Comparison of ENCODE assay signal across 16 cellular contexts in the genomic region with DNA sequence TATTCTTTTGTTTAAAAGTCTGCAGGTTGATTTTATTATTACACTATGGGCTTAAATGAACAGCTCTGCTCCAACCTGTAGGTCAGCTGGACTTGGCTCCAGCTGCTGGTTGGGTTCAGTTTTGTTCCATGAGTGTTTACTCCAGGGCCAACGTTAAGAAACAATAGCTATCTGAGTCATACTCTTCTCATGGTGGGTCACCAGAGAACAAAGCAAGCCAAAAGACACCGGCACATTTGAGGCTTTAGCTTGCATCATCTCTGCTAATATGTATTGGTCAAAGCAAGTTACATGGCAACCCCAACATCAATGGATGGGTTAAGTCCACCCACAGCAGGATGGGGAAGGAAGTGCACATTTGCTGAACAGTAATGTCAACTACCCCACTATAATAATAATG.
"Had no signal": no experiment of that assay in that cellular context is flagged by ENCODE, and none has a peak within 500 bp of the region (broad histone marks: within the 10 kb centered on the region; RNA-seq: fewer than 3 reads in every experiment).

No MANE protein-coding gene starts in this region.

- DNase-seq: activated CD4-positive, alpha-beta T cell treated with anti-CD3 and anti-CD28 coated beads, Interleukin-2, amount 50 U/mL, for 4 hours; activated CD4-positive, CD25-positive, alpha-beta regulatory T cell treated with anti-CD3 and anti-CD28 coated beads, Interleukin-2, amount 50 U/mL, for 72 hours; activated CD8-positive, alpha-beta memory T cell treated with anti-CD3 and anti-CD28 coated beads, Interleukin-2, amount 10 ng/mL, durations not matched to agents 7 days and 5 days; activated effector memory CD4-positive, alpha-beta T cell treated with Interleukin-2 at 50 U/mL for 16 hours; activated T-cell treated with anti-CD3 and anti-CD28 coated beads, Interleukin-2, amount 50 U/mL, for 24 hours; amniotic stem cell; dorsolateral prefrontal cortex; heart left ventricle; left colon; naive B cell; posterior cingulate gyrus; stimulated activated naive CD8-positive, alpha-beta T cell treated with anti-CD3 and anti-CD28 coated beads, Interleukin-15, Interleukin-2, amounts not matched to agents 100 U/mL and 50 U/mL, for 24 hours had no signal

- H3K36me3 ChIP-seq: heart left ventricle, neutrophil, right atrium auricular region had no signal

- H3K4me3 ChIP-seq: dorsolateral prefrontal cortex, heart left ventricle, lung, right atrium auricular region had no signal

- H3K27ac ChIP-seq: heart left ventricle, neutrophil, right atrium auricular region had no signal

- ATAC-seq: activated CD8-positive, alpha-beta memory T cell treated with anti-CD3 and anti-CD28 coated beads, Interleukin-2, amount 10 ng/mL, durations not matched to agents 7 days and 5 days; activated naive CD4-positive, alpha-beta T cell treated with anti-CD3 and anti-CD28 coated beads, Interleukin-2, amount 50 U/mL, for 72 hours; heart left ventricle; left colon; stimulated activated naive CD8-positive, alpha-beta T cell treated with anti-CD3 and anti-CD28 coated beads, Interleukin-15, Interleukin-2, amounts not matched to agents 100 U/mL and 50 U/mL, for 24 hours had no signal

- H3K9me3 ChIP-seq: heart left ventricle, neutrophil, right atrium auricular region had no signal

- H3K4me1 ChIP-seq: heart left ventricle, right atrium auricular region had no signal

- H3K27me3 ChIP-seq: right atrium auricular region had no signal
